25 cellular contexts compared by ENCODE assay signal in genomic region chr14:53640695-53641094, GRCh38.
A peak's percentile ranks its signal among the peaks of the same experiment; 100 is the strongest.
DNase-seq lines count a peak whose midpoint lies in the region; ATAC-seq and TF ChIP-seq lines count a peak whose summit lies in the region.
"Had no signal": no experiment of that assay in that cellular context is flagged by ENCODE, and none has a peak within 500 bp of the region (broad histone marks: within the 10 kb centered on the region; RNA-seq: fewer than 3 reads in every experiment).

No MANE protein-coding gene starts in this region.

- H3K9ac ChIP-seq in fibroblast of lung (ENCODE audit: insufficient read depth, low read length), result no peak overlapping the region
- no peak overlapping the region for H3K9ac ChIP-seq in trophoblast cell (ENCODE audit: low read length)

- H2BK12ac ChIP-seq in trophoblast cell (ENCODE audit: low read length), result no peak overlapping the region

- WGBS in trophoblast cell (ENCODE audit: extremely low coverage, insufficient coverage, insufficient read length), result no CpG with 5 or more reads among the region's 4 CpGs

- no peak overlapping the region for H3K14ac ChIP-seq in trophoblast cell (ENCODE audit: low read length)

- no peak overlapping the region for H2AFZ ChIP-seq in fibroblast of lung (ENCODE audit: low read length)
- no peak overlapping the region for H2AFZ ChIP-seq in trophoblast cell (ENCODE audit: insufficient read depth, low read length, poor library complexity)

- H4K12ac ChIP-seq in trophoblast cell (ENCODE audit: low read depth, low read length), result no peak overlapping the region

- H3K4me1 ChIP-seq in RWPE2 (ENCODE audit: insufficient read depth, poor library complexity, severe bottlenecking) (no peaks in the 10 kb centered on the region), fibroblast of lung (ENCODE audit: control insufficient read depth, extremely low read depth, insufficient read depth, low read length) (no peaks in the 10 kb centered on the region), trophoblast cell (ENCODE audit: control insufficient read depth in 1 of 2, insufficient read depth in 2 of 2, low read length in 2 of 2) (no peaks in the 10 kb centered on the region)
- H3K4me1 ChIP-seq: esophagus muscularis mucosa, heart right ventricle, psoas muscle had no signal

- no peaks in the 10 kb centered on the region for H3K9me3 ChIP-seq in RWPE2 (ENCODE audit: severe bottlenecking)
- no peaks in the 10 kb centered on the region for H3K9me3 ChIP-seq in fibroblast of lung (ENCODE audit: control insufficient read depth, insufficient read depth, low read depth, low read length)
- no peaks in the 10 kb centered on the region for H3K9me3 ChIP-seq in trophoblast cell (ENCODE audit: insufficient read depth, low read depth, low read length)
- H3K9me3 ChIP-seq: esophagus muscularis mucosa, psoas muscle had no signal

- DNase-seq in HS-27A (ENCODE audit: low read depth) (peak; percentile 81), RWPE2 (ENCODE audit: low spot score) (no peak), fibroblast of lung (ENCODE audit: low read depth in 2 of 2) (peak; percentile 47 to 71), trophoblast cell (peak; percentile 64 to 97), NCI-H2081 treated with DMSO at 0.1 percent for 48 hours (lab: John Stamatoyannopoulos, UW) (no peak)
- DNase-seq: activated CD4-positive, alpha-beta T cell treated with anti-CD3 and anti-CD28 coated beads for 36 hours; activated CD8-positive, alpha-beta memory T cell treated with anti-CD3 and anti-CD28 coated beads for 24 hours; activated naive CD4-positive, alpha-beta T cell; activated T-cell treated with anti-CD3 and anti-CD28 coated beads, Interleukin-2, amount 50 U/mL, for 24 hours; amygdala; CD4-positive, alpha-beta memory T cell; DMS 273 treated with DMSO at 0.1 percent for 48 hours; effector CD8-positive, alpha-beta T cell; GDM1; heart right ventricle; KBM-7; NCI-H1694 treated with DMSO at 0.1 percent for 48 hours; psoas muscle; SIG-M5; stimulated activated naive CD4-positive, alpha-beta T cell treated with Interleukin-2 at 50 U/mL for 16 hours had no signal

- H4K91ac ChIP-seq in trophoblast cell (ENCODE audit: low read depth, low read length), result no peak overlapping the region

- no peak overlapping the region for H3K4ac ChIP-seq in trophoblast cell (ENCODE audit: low read depth, low read length)

- H3K18ac ChIP-seq in trophoblast cell (ENCODE audit: low read length), result no peak overlapping the region

- no peak overlapping the region for H3K4me2 ChIP-seq in fibroblast of lung (ENCODE audit: extremely low read depth, insufficient read depth, low read length)
- no peak overlapping the region for H3K4me2 ChIP-seq in trophoblast cell (ENCODE audit: low read length)
- H3K4me2 ChIP-seq: smooth muscle cell had no signal

- H3K79me2 ChIP-seq in fibroblast of lung (ENCODE audit: control insufficient read depth, insufficient read depth, low read length) (no peaks in the 10 kb centered on the region), trophoblast cell (ENCODE audit: control insufficient read depth, insufficient read depth, low read length, poor library complexity) (no peaks in the 10 kb centered on the region)

- no peak overlapping the region for H2BK5ac ChIP-seq in trophoblast cell (ENCODE audit: low read depth, low read length, poor library complexity)

- no peak for TF ChIP-seq CTCF in RWPE2 (IDR thresholded peaks at IDR 0.05; ENCODE audit: poor library complexity, severe bottlenecking)
- no peak for TF ChIP-seq CTCF in fibroblast of lung (conservative IDR thresholded peaks at IDR 0.05 in 1 of 2, IDR thresholded peaks at IDR 0.05 in 1 of 2; ENCODE audit: low read depth in 1 of 2, low read length in 2 of 2)

- ATAC-seq in RWPE2 (ENCODE audit: low read depth), result peak; percentile 60; the same call in 1 of the 3 replicates
- ATAC-seq in HG02981 (IDR thresholded peaks at IDR 0.05; ENCODE audit: unreplicated experiment), result no peak
- ATAC-seq in GM19324 (IDR thresholded peaks at IDR 0.05; ENCODE audit: low FRiP score, unreplicated experiment), result no peak
- ATAC-seq: activated CD4-positive, alpha-beta T cell treated with anti-CD3 and anti-CD28 coated beads for 36 hours; HCT116 had no signal

- H3K27ac ChIP-seq in RWPE2 (ENCODE audit: poor library complexity, severe bottlenecking) (no peak overlapping the region), fibroblast of lung (ENCODE audit: insufficient read depth, low read length) (no peak overlapping the region), trophoblast cell (ENCODE audit: low read depth, low read length) (no peak overlapping the region)
- H3K27ac ChIP-seq: esophagus muscularis mucosa, heart right ventricle, psoas muscle had no signal

- H3K36me3 ChIP-seq in RWPE2 (ENCODE audit: low read depth), result no peaks in the 10 kb centered on the region
- H3K36me3 ChIP-seq in fibroblast of lung (ENCODE audit: control insufficient read depth, insufficient read depth, low read length), result no peaks in the 10 kb centered on the region
- H3K36me3 ChIP-seq in trophoblast cell (ENCODE audit: control insufficient read depth in 1 of 2, insufficient read depth in 2 of 2, low read length in 2 of 2), result no peaks in the 10 kb centered on the region
- H3K36me3 ChIP-seq: esophagus muscularis mucosa, heart right ventricle had no signal

- H3K27me3 ChIP-seq in RWPE2 (ENCODE audit: insufficient read depth, poor library complexity, severe bottlenecking) (peaks cover 12% of the 10 kb centered on the region), fibroblast of lung (ENCODE audit: control insufficient read depth, insufficient read depth, low read length) (no peaks in the 10 kb centered on the region), trophoblast cell (ENCODE audit: insufficient read depth, low read length) (no peaks in the 10 kb centered on the region)
- H3K27me3 ChIP-seq: esophagus muscularis mucosa had no signal

- H2AK5ac ChIP-seq in trophoblast cell (ENCODE audit: low read length), result no peak overlapping the region

- no peaks in the 10 kb centered on the region for H3K79me1 ChIP-seq in trophoblast cell (ENCODE audit: low read length)

- no peak overlapping the region for H3K23ac ChIP-seq in trophoblast cell (ENCODE audit: low read length)

- H2BK120ac ChIP-seq in trophoblast cell (ENCODE audit: insufficient read depth, low read length, poor library complexity), result no peak overlapping the region

- no peak overlapping the region for H3K4me3 ChIP-seq in RWPE2 (ENCODE audit: severe bottlenecking)
- no peak overlapping the region for H3K4me3 ChIP-seq in fibroblast of lung (replicated peaks in 1 of 4; ENCODE audit: control extremely low read depth in 1 of 4, insufficient read depth in 1 of 4, low read depth in 3 of 4, low read length in 4 of 4)
- no peak overlapping the region for H3K4me3 ChIP-seq in trophoblast cell (ENCODE audit: low read depth, low read length)
- H3K4me3 ChIP-seq: esophagus muscularis mucosa, heart right ventricle, psoas muscle, smooth muscle cell had no signal

- H4K20me1 ChIP-seq in fibroblast of lung (ENCODE audit: control insufficient read depth, extremely low read depth, insufficient read depth, low read length), result no peaks in the 10 kb centered on the region

- H4K8ac ChIP-seq in trophoblast cell (ENCODE audit: low read depth, low read length), result no peak overlapping the region

Comparison
In these comparisons a context has a peak if more than half of its experiments do, and no peak if none do; other contexts are left out.
1. DNase-seq: peak in HS-27A (single experiment), fibroblast of lung (2 of 2) and trophoblast cell (2 of 2); none in RWPE2 (single experiment) and NCI-H2081 treated with DMSO at 0.1 percent for 48 hours (single experiment).